15 cellular contexts compared by ENCODE assay signal in genomic region chr1:232170909-232171308, GRCh38.
DNase-seq lines count a peak whose midpoint lies in the region; ATAC-seq and TF ChIP-seq lines count a peak whose summit lies in the region.
"Had no signal": no experiment of that assay in that cellular context is flagged by ENCODE, and none has a peak within 500 bp of the region (broad histone marks: within the 10 kb centered on the region; RNA-seq: fewer than 3 reads in every experiment).

No MANE protein-coding gene starts in this region.

- CTCF ChIA-PET in PC-3 (lab: Charles Lee), result no interaction called here

- no peak overlapping the region for H3K4me2 ChIP-seq in PC-3 (ENCODE audit: low read length)
- H3K4me2 ChIP-seq: A549 had no signal

- no peak overlapping the region for H2AFZ ChIP-seq in PC-3 (ENCODE audit: low read length)

- intact Hi-C loops in left cardiac atrium (cut with DNase I), result no loop called here
- intact Hi-C loops in PC-3 (cut with micrococcal nuclease), result loop anchor here (1.0 to 5.0 kb wide), 3 partner anchors 301 to 456 kb away; no protein-coding TSS in a partner anchor
- intact Hi-C loops in adrenal gland (cut with DNase I), result no loop called here

- no TSS peak for BruUV-seq in PC-3 (replicated peaks; lab: Mats Ljungman, UMichigan)

- 82 to 90% (median 85%) methylated on average over 1 of the region's 1 CpG for WGBS in adrenal gland, 4 donors

- no peak overlapping the region for H3K9ac ChIP-seq in PC-3 (ENCODE audit: low read length)

- TF ChIP-seq CTCF in cardiac muscle cell (IDR thresholded peaks at IDR 0.05; ENCODE audit: low read depth, low read length), result peak; percentile 22
- TF ChIP-seq CTCF in PC-3 (conservative IDR thresholded peaks at IDR 0.05; ENCODE audit: low read depth, low read length), result peak; percentile 66
- peak; percentile 37 for TF ChIP-seq CTCF in epithelial cell of proximal tubule (conservative IDR thresholded peaks at IDR 0.05; ENCODE audit: low read depth, low read length)
- peak in 1 of 6 experiments; percentile 7 for TF ChIP-seq CTCF in adrenal gland (IDR thresholded peaks at IDR 0.05)

- H3K4me3 ChIP-seq in cardiac muscle cell, result no peak overlapping the region
- H3K4me3 ChIP-seq in PC-3 (ENCODE audit: low read length), result no peak overlapping the region
- no peak overlapping the region for H3K4me3 ChIP-seq in epithelial cell of proximal tubule (ENCODE audit: low read depth, low read length)
- no peak overlapping the region for H3K4me3 ChIP-seq in adrenal gland
- H3K4me3 ChIP-seq: A549, Peyer's patch had no signal

- no peaks in the 10 kb centered on the region for H3K79me2 ChIP-seq in PC-3 (ENCODE audit: low read length)

- DNase-seq in cardiac muscle cell (ENCODE audit: low read depth in 1 of 2, low spot score in 1 of 2), result no peak
- DNase-seq in left cardiac atrium, result no peak
- peak; percentile 20 for DNase-seq in PC-3
- DNase-seq in epithelial cell of proximal tubule (ENCODE audit: low read depth), result no peak
- no peak for DNase-seq in erythroblast (lab: John Stamatoyannopoulos, UW)
- no peak for DNase-seq in AG08396 (ENCODE audit: low spot score)
- DNase-seq in NCI-H345 (lab: John Stamatoyannopoulos, UW), result no peak
- no peak for DNase-seq in adrenal gland
- DNase-seq: DMS153, NCI-H1694, NCI-H446 treated with DMSO at 0.1 percent for 48 hours, NCI-H774, Peyer's patch, Right ventricle myocardium superior had no signal

- H3K9me2 ChIP-seq in PC-3 (replicated peaks; ENCODE audit: low read length), result no peaks in the 10 kb centered on the region

- H4K20me1 ChIP-seq in PC-3 (ENCODE audit: low read length), result no peaks in the 10 kb centered on the region

- ATAC-seq in left cardiac atrium (no peak), PC-3 (peak; percentile 74)
- ATAC-seq: A549 had no signal

- H3K27ac ChIP-seq in cardiac muscle cell, result no peak overlapping the region
- no peak overlapping the region for H3K27ac ChIP-seq in PC-3 (ENCODE audit: low read length)
- no peak overlapping the region for H3K27ac ChIP-seq in adrenal gland
- H3K27ac ChIP-seq: A549, Peyer's patch had no signal

- H3K4me1 ChIP-seq in cardiac muscle cell (ENCODE audit: low read depth) (no peaks in the 10 kb centered on the region), PC-3 (ENCODE audit: insufficient read depth, low read length) (no peaks in the 10 kb centered on the region), adrenal gland (replicated peaks in 1 of 2) (no peaks in the 10 kb centered on the region)
- H3K4me1 ChIP-seq: A549, Peyer's patch had no signal

- no peak for TF ChIP-seq POLR2A in erythroblast (IDR thresholded peaks at IDR 0.05; ENCODE audit: low read length)
- no peak for TF ChIP-seq POLR2A in adrenal gland (IDR thresholded peaks at IDR 0.05)

- H3K9me3 ChIP-seq in cardiac muscle cell (ENCODE audit: low read depth), result no peaks in the 10 kb centered on the region
- H3K9me3 ChIP-seq in PC-3 (ENCODE audit: low read length), result no peaks in the 10 kb centered on the region
- no peaks in the 10 kb centered on the region for H3K9me3 ChIP-seq in adrenal gland (replicated peaks in 1 of 3)
- H3K9me3 ChIP-seq: A549, Peyer's patch had no signal

- no peaks in the 10 kb centered on the region for H3F3A ChIP-seq in PC-3 (ENCODE audit: low read length, unreplicated experiment)

- H3K36me3 ChIP-seq in cardiac muscle cell, result no peaks in the 10 kb centered on the region
- no peaks in the 10 kb centered on the region for H3K36me3 ChIP-seq in PC-3 (ENCODE audit: low read depth, low read length)
- H3K36me3 ChIP-seq in adrenal gland (replicated peaks in 1 of 2), result no peaks in the 10 kb centered on the region
- H3K36me3 ChIP-seq: Peyer's patch had no signal

- H3K27me3 ChIP-seq in cardiac muscle cell (no peaks in the 10 kb centered on the region), PC-3 (ENCODE audit: low read length) (no peaks in the 10 kb centered on the region), adrenal gland (no peaks in the 10 kb centered on the region)
- H3K27me3 ChIP-seq: Peyer's patch had no signal

- POLR2A ChIA-PET in PC-3 (lab: Charles Lee; ENCODE audit: unreplicated experiment), result interaction anchor here (0.6 kb wide), 1 partner anchor 56 kb away, joined by 4 read pairs; no protein-coding TSS in a partner anchor
